8 cellular contexts compared by ENCODE assay signal in genomic region chr1:169105434-169106094, GRCh38. TPM values are rescaled to one million over a fixed set of nuclear protein-coding genes. Genes with fewer than 3 reads are reported as not detected.
DNase-seq lines count a peak whose midpoint lies in the region; ATAC-seq and TF ChIP-seq lines count a peak whose summit lies in the region.

No MANE protein-coding gene starts in this region.

- H3K27me3 ChIP-seq in BLaER1 treated with 17β-estradiol and CSF1 and Interleukin-3, amounts not matched to agents 10 nM and 100 nM, result peaks cover 8 to 39% (median 26%) of the 10 kb centered on the region in 11 experiments; a peak in 20 of 22 replicates

- H4K20me1 ChIP-seq in BLaER1 treated with 17β-estradiol and CSF1 and Interleukin-3, amounts not matched to agents 10 nM and 100 nM, result peaks cover 0 to 7% (median 0%) of the 10 kb centered on the region in 11 experiments; a peak in 3 of 22 replicates

- H3K9ac ChIP-seq in BLaER1 treated with 17β-estradiol and CSF1 and Interleukin-3, amounts not matched to agents 10 nM and 100 nM, result peak overlapping the region; percentile 59 to 85 (median 77)

- no peak for TF ChIP-seq CTCF in fibroblast of pulmonary artery (IDR thresholded peaks at IDR 0.05; ENCODE audit: low read length, missing control alignments)

- peak overlapping the region; percentile 83 to 100 (median 95) for H3K4me2 ChIP-seq in BLaER1 treated with 17β-estradiol and CSF1 and Interleukin-3, amounts not matched to agents 10 nM and 100 nM

- peak overlapping the region; percentile 47 to 70 (median 61); a peak in 18 of 22 replicates for H3K27ac ChIP-seq in BLaER1 treated with 17β-estradiol and CSF1 and Interleukin-3, amounts not matched to agents 10 nM and 100 nM

- H3K36me3 Mint-ChIP-seq in activated CD8-positive, alpha-beta memory T cell treated with anti-CD3 and anti-CD28 coated beads, Interleukin-2, amount 10 ng/mL, durations not matched to agents 7 days and 5 days, result no peaks in the 10 kb centered on the region
- H3K36me3 Mint-ChIP-seq in natural killer cell treated with Interleukin-12 subunit alpha and Interleukin-12 subunit beta and Interleukin-15 and Interleukin-18, amount 100 ng/mL, for 72 hours, result peaks cover 5% of the 10 kb centered on the region

- ATAC-seq in GM18519 (IDR thresholded peaks at IDR 0.05; ENCODE audit: low FRiP score, unreplicated experiment), result peak; percentile 2
- ATAC-seq in HG03039 (IDR thresholded peaks at IDR 0.05; ENCODE audit: unreplicated experiment), result peak; percentile 31
- ATAC-seq in activated CD8-positive, alpha-beta memory T cell treated with anti-CD3 and anti-CD28 coated beads, Interleukin-2, amount 10 ng/mL, durations not matched to agents 7 days and 5 days, result peak; percentile 25
- peak; percentile 37 to 63 for ATAC-seq in natural killer cell treated with Interleukin-12 subunit alpha and Interleukin-12 subunit beta and Interleukin-15 and Interleukin-18, amount 100 ng/mL, for 72 hours

- no peak overlapping the region for H3K27ac Mint-ChIP-seq in activated CD8-positive, alpha-beta memory T cell treated with anti-CD3 and anti-CD28 coated beads, Interleukin-2, amount 10 ng/mL, durations not matched to agents 7 days and 5 days
- H3K27ac Mint-ChIP-seq in natural killer cell treated with Interleukin-12 subunit alpha and Interleukin-12 subunit beta and Interleukin-15 and Interleukin-18, amount 100 ng/mL, for 72 hours, result no peak overlapping the region

- H3K4me3 Mint-ChIP-seq in activated CD8-positive, alpha-beta memory T cell treated with anti-CD3 and anti-CD28 coated beads, Interleukin-2, amount 10 ng/mL, durations not matched to agents 7 days and 5 days, result peak overlapping the region; percentile 54
- H3K4me3 Mint-ChIP-seq in natural killer cell treated with Interleukin-12 subunit alpha and Interleukin-12 subunit beta and Interleukin-15 and Interleukin-18, amount 100 ng/mL, for 72 hours, result peak overlapping the region; percentile 94

- H3K36me3 ChIP-seq in BLaER1 treated with 17β-estradiol and CSF1 and Interleukin-3, amounts not matched to agents 10 nM and 100 nM, result no peaks in the 10 kb centered on the region

- peak overlapping the region; percentile 69 to 97 (median 78) for H3K4me3 ChIP-seq in BLaER1 treated with 17β-estradiol and CSF1 and Interleukin-3, amounts not matched to agents 10 nM and 100 nM
- H3K4me3 ChIP-seq in fibroblast of pulmonary artery (replicated peaks; ENCODE audit: low read depth, low read length), result peak overlapping the region; percentile 81

- peaks cover 25% of the 10 kb centered on the region for H3K4me1 Mint-ChIP-seq in activated CD8-positive, alpha-beta memory T cell treated with anti-CD3 and anti-CD28 coated beads, Interleukin-2, amount 10 ng/mL, durations not matched to agents 7 days and 5 days
- peaks cover 29 to 38% of the 10 kb centered on the region in 2 donors for H3K4me1 Mint-ChIP-seq in natural killer cell treated with Interleukin-12 subunit alpha and Interleukin-12 subunit beta and Interleukin-15 and Interleukin-18, amount 100 ng/mL, for 72 hours (ENCODE audit: low read depth in 2 of 2)

- peaks cover 30 to 45% (median 36%) of the 10 kb centered on the region in 10 experiments for H3K4me1 ChIP-seq in BLaER1 treated with 17β-estradiol and CSF1 and Interleukin-3, amounts not matched to agents 10 nM and 100 nM

- no peaks in the 10 kb centered on the region for H3K9me3 ChIP-seq in BLaER1 treated with 17β-estradiol and CSF1 and Interleukin-3, amounts not matched to agents 10 nM and 100 nM (replicated peaks in 1 of 11)

- CTCF ChIA-PET in activated CD8-positive, alpha-beta memory T cell treated with anti-CD3 and anti-CD28 coated beads, Interleukin-2, amount 10 ng/mL, durations not matched to agents 7 days and 5 days (lab: Charles Lee), result interaction anchor here (0.9 to 1.4 kb wide), 3 partner anchors 11 to 667 kb away, joined by 3 to 6 read pairs (median 4); no protein-coding TSS in a partner anchor

- H3K27me3 Mint-ChIP-seq in activated CD8-positive, alpha-beta memory T cell treated with anti-CD3 and anti-CD28 coated beads, Interleukin-2, amount 10 ng/mL, durations not matched to agents 7 days and 5 days, result peaks cover 18% of the 10 kb centered on the region
- peaks cover 14 to 16% of the 10 kb centered on the region in 2 donors for H3K27me3 Mint-ChIP-seq in natural killer cell treated with Interleukin-12 subunit alpha and Interleukin-12 subunit beta and Interleukin-15 and Interleukin-18, amount 100 ng/mL, for 72 hours

- DNase-seq in NCI-H2196 (lab: John Stamatoyannopoulos, UW; ENCODE audit: unreplicated experiment) (peak; percentile 94), fibroblast of pulmonary artery (ENCODE audit: low read depth) (no peak), DMS114 treated with DMSO at 0.1 percent for 48 hours (lab: John Stamatoyannopoulos, UW; ENCODE audit: unreplicated experiment) (no peak)
- DNase-seq in activated CD8-positive, alpha-beta memory T cell treated with anti-CD3 and anti-CD28 coated beads, Interleukin-2, amount 10 ng/mL, durations not matched to agents 7 days and 5 days, result peak; percentile 50
- DNase-seq in natural killer cell treated with Interleukin-12 subunit alpha and Interleukin-12 subunit beta and Interleukin-15 and Interleukin-18, amount 100 ng/mL, for 72 hours (ENCODE audit: low spot score), result no peak

- H3K9me3 Mint-ChIP-seq in activated CD8-positive, alpha-beta memory T cell treated with anti-CD3 and anti-CD28 coated beads, Interleukin-2, amount 10 ng/mL, durations not matched to agents 7 days and 5 days (ENCODE audit: low read depth), result no peaks in the 10 kb centered on the region
- H3K9me3 Mint-ChIP-seq in natural killer cell treated with Interleukin-12 subunit alpha and Interleukin-12 subunit beta and Interleukin-15 and Interleukin-18, amount 100 ng/mL, for 72 hours, result no peaks in the 10 kb centered on the region

RNA-seq across cellular contexts. Expression of gene ATP1B1, which starts 0.9 kb away (rescaled TPM):
- total RNA-seq in activated CD8-positive, alpha-beta memory T cell treated with anti-CD3 and anti-CD28 coated beads, Interleukin-2, amount 10 ng/mL, durations not matched to agents 7 days and 5 days, result 1 to 10 TPM; 4.0 to 5.4 TPM
- total RNA-seq in natural killer cell treated with Interleukin-12 subunit alpha and Interleukin-12 subunit beta and Interleukin-15 and Interleukin-18, amount 100 ng/mL, for 72 hours, result 1 to 10 TPM; 1.3 to 2.3 TPM

Comparison
In these comparisons a context has a peak if more than half of its experiments do, and no peak if none do; other contexts are left out.
1. DNase-seq: peak in NCI-H2196 (single experiment) and activated CD8-positive, alpha-beta memory T cell treated with anti-CD3 and anti-CD28 coated beads, Interleukin-2, amount 10 ng/mL, durations not matched to agents 7 days and 5 days (single experiment); none in fibroblast of pulmonary artery (single experiment), natural killer cell treated with Interleukin-12 subunit alpha and Interleukin-12 subunit beta and Interleukin-15 and Interleukin-18, amount 100 ng/mL, for 72 hours (single experiment) and DMS114 treated with DMSO at 0.1 percent for 48 hours (single experiment).
2. Peak in every context shown above with its lines, with median percentiles within 50 percentile points of each other: ATAC-seq.